11 cellular contexts compared by ENCODE assay signal in genomic region chr21:32572574-32573420, GRCh38. TPM values are rescaled to one million over a fixed set of nuclear protein-coding genes. Genes with fewer than 3 reads are reported as not detected.
DNase-seq lines count a peak whose midpoint lies in the region; ATAC-seq, FAIRE-seq and TF ChIP-seq lines count a peak whose summit lies in the region.
"Had no signal": no experiment of that assay in that cellular context is flagged by ENCODE, and none has a peak within 500 bp of the region (broad histone marks: within the 10 kb centered on the region; RNA-seq: fewer than 3 reads in every experiment).

No MANE protein-coding gene starts in this region.

- WGBS in small intestine, 3 donors, result 15 to 59% (median 43%) methylated on average over 25 of the region's 25 CpGs
- WGBS in psoas muscle, 3 donors, result 61 to 73% (median 62%) methylated on average over 25 of the region's 25 CpGs

- H3K4me3 ChIP-seq in bronchial epithelial cell (ENCODE audit: low read depth, low read length), result peak overlapping the region; percentile 15
- H3K4me3 ChIP-seq in small intestine (ENCODE audit: low read depth in 1 of 2, low read length in 2 of 2), result no peak overlapping the region
- H3K4me3 ChIP-seq in psoas muscle, result no peak overlapping the region
- H3K4me3 ChIP-seq: sigmoid colon had no signal

- FAIRE-seq in bronchial epithelial cell (lab: Jason Lieb, UNC) (no peak), small intestine (lab: Jason Lieb, UNC) (no peak)

- TF ChIP-seq CTCF in bronchial epithelial cell (IDR thresholded peaks at IDR 0.05; ENCODE audit: insufficient read depth, low read length, severe bottlenecking) (no peak), psoas muscle (IDR thresholded peaks at IDR 0.05) (no peak)

- H3K27me3 ChIP-seq in bronchial epithelial cell (ENCODE audit: control insufficient read depth, insufficient read depth, low read length), result no peaks in the 10 kb centered on the region
- no peaks in the 10 kb centered on the region for H3K27me3 ChIP-seq in small intestine (ENCODE audit: control insufficient read depth in 2 of 2, insufficient read depth in 2 of 2, low read length in 2 of 2)
- H3K27me3 ChIP-seq in psoas muscle (ENCODE audit: insufficient read depth in 3 of 3, low read length in 2 of 3), result no peaks in the 10 kb centered on the region
- H3K27me3 ChIP-seq: sigmoid colon had no signal

- intact Hi-C loops in psoas muscle (cut with DNase I), result no loop called here

- ATAC-seq in psoas muscle, result no peak
- ATAC-seq in GM21526 (IDR thresholded peaks at IDR 0.05; ENCODE audit: low FRiP score, unreplicated experiment), result no peak
- ATAC-seq: left lobe of liver; naive thymus-derived CD8-positive, alpha-beta T cell had no signal

- H3K36me3 ChIP-seq in bronchial epithelial cell (ENCODE audit: control insufficient read depth, insufficient read depth, low read length) (no peaks in the 10 kb centered on the region), small intestine (ENCODE audit: control insufficient read depth in 2 of 2, insufficient read depth in 2 of 2, low read length in 2 of 2) (no peaks in the 10 kb centered on the region), psoas muscle (ENCODE audit: insufficient read depth in 1 of 2, low read depth in 1 of 2) (peaks cover 0 to 15% of the 10 kb centered on the region in 2 donors)
- H3K36me3 ChIP-seq: sigmoid colon had no signal

- no peaks in the 10 kb centered on the region for H3K9me3 ChIP-seq in small intestine (ENCODE audit: control insufficient read depth, low read depth)
- no peaks in the 10 kb centered on the region for H3K9me3 ChIP-seq in psoas muscle
- H3K9me3 ChIP-seq: sigmoid colon had no signal

- H3K27ac ChIP-seq in small intestine (ENCODE audit: low read depth in 1 of 2, low read length in 1 of 2) (peak overlapping the region in 1 of 2 donors; percentile 41), psoas muscle (no peak overlapping the region)
- H3K27ac ChIP-seq: sigmoid colon had no signal

- DNase-seq in HT-29 (ENCODE audit: low spot score) (peak; percentile 30), NCI-H345 treated with DMSO at 0.1 percent for 48 hours (lab: John Stamatoyannopoulos, UW; ENCODE audit: unreplicated experiment) (peak; percentile 47), bronchial epithelial cell (ENCODE audit: low read depth) (peak; percentile 67), small intestine (peak; percentile 65), NCI-H1930 (lab: John Stamatoyannopoulos, UW) (no peak), psoas muscle (no peak)
- DNase-seq: activated effector memory CD4-positive, alpha-beta T cell treated with anti-CD3 and anti-CD28 coated beads, Interleukin-2, amount 50 U/mL, for 16 hours; naive thymus-derived CD8-positive, alpha-beta T cell; sigmoid colon had no signal

- H3K4me1 ChIP-seq in small intestine (ENCODE audit: control insufficient read depth in 2 of 2, insufficient read depth in 1 of 2, low read depth in 1 of 2, low read length in 1 of 2) (no peaks in the 10 kb centered on the region), psoas muscle (peaks cover 7% of the 10 kb centered on the region)

RNA-seq across cellular contexts. Expression of gene TCP10L, which starts 12.5 kb away (rescaled TPM):
- total RNA-seq in HT-29 (2014; rRNA removed; shearing (Covaris generic)), result not detected in 2 replicates
- total RNA-seq in bronchial epithelial cell, result 0.13 and 0.26 TPM in 2 replicates
- under 1 TPM in 1 of 3 donors, not detected in 2; 0.36 TPM for polyA plus RNA-seq in small intestine
- 1 to 10 TPM in 1 of 4 donors, under 1 TPM in 2, not detected in 1; 0.38 to 1.0 (median 0.63) TPM for total RNA-seq in psoas muscle
- polyA plus RNA-seq in psoas muscle, result 1 to 10 TPM in 1 of 3 donors, under 1 TPM in 2; 0.27 to 1.9 (median 0.35) TPM

RNA-seq across cellular contexts. Expression of gene CFAP298, which starts 39.4 kb away (rescaled TPM):
- total RNA-seq in HT-29 (2014; rRNA removed; shearing (Covaris generic)), result 79.2 and 82.4 TPM in 2 replicates
- total RNA-seq in bronchial epithelial cell (37.6 and 39.9 TPM in 2 replicates), psoas muscle (10 to 100 TPM; 24.6 to 31.6 (median 26.0) TPM)
- polyA plus RNA-seq in small intestine (10 to 100 TPM; 29.5 to 42.3 (median 32.2) TPM), psoas muscle (10 to 100 TPM; 35.9 to 64.8 (median 45.6) TPM)

Comparison
In these comparisons a context has a peak if more than half of its experiments do, and no peak if none do; other contexts are left out.
1. DNase-seq: peak in HT-29 (single experiment), NCI-H345 treated with DMSO at 0.1 percent for 48 hours (single experiment), bronchial epithelial cell (single experiment) and small intestine (single experiment); none in NCI-H1930 (0 of 2) and psoas muscle (0 of 2).